In the genomic region with DNA sequence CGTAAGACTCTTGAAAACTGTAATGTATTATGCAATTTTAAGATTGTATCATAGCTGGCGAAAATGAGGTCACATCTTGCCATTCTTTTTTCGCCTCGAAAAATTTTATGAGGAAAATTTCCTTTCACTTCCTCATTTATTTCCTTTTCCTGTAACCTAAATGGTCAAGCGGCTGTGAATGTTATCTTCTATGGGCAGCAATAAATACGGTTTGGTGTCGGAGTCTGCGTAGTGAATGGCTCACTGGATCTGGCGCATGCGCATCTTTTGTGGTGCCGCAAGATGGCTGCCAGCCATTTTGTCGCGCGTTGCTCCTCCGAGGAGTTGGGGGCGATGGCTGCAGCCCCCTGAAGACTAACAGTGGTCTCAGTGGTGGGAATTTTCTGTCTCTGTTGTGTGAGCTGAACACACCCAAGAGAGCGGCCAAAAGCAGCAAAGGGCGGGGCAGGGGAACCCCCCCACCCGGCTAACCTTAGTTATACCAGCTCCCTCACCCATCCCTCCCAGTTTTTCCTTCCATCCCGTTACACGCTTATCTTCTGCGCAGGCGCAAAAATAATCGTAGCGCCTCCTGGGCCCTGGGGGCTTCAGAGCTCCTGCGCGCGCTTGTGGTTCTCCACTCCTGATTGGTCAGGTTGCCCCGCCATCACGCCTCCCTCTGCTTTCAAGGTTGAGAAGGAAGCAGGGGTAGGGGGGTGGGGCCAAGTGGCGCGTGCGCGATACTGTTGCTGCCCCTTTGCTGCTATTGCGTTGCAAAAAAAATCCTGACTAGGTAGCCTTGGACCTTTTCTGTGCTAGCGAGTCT, we compare ENCODE assay signal across 8 cellular contexts. TPM values are rescaled to one million over a fixed set of nuclear protein-coding genes. Genes with fewer than 3 reads are reported as not detected.
DNase-seq lines count a peak whose midpoint lies in the region; ATAC-seq, FAIRE-seq and TF ChIP-seq lines count a peak whose summit lies in the region.

A gene (plus strand): TSS at position 722 of the 805 bp plus-strand sequence. CDS start 568 bp downstream, outside the sequence.

- H3K9ac ChIP-seq in HepG2 (ENCODE audit: insufficient read depth, low read depth, low read length), result peak within 1 kb of the TSS; percentile 98

- DNase-seq in CD1c-positive myeloid dendritic cell (ENCODE audit: extremely low spot score) (peak; percentile 99), NCI-H82 (lab: John Stamatoyannopoulos, UW) (peak; percentile 100), dermis microvascular lymphatic vessel endothelial cell (ENCODE audit: low read depth in 2 of 2) (peak; percentile 98 to 100), HepG2 (ENCODE audit: low spot score) (peak; percentile 99)
- peak; percentile 98 to 99 for DNase-seq in activated CD4-positive, alpha-beta T cell treated with anti-CD3 and anti-CD28 coated beads, Interleukin-2, amount 50 U/mL, for 48 hours
- peak; percentile 97 for DNase-seq in stimulated activated CD4-positive, alpha-beta T cell treated with anti-CD3 and anti-CD28 coated beads, Interleukin-4, amount 100 ng/mL, for 1 hour

- peak; percentile 70 for FAIRE-seq in HepG2 (lab: Jason Lieb, UNC)

- POLR2A ChIA-PET in HepG2 (lab: Yijun Ruan, JAX), result interaction anchor here (0.6 to 3.4 kb wide), 32 partner anchors 8 to 216 kb away, joined by 3 to 27 read pairs (median 6); a partner anchor contains a TSS

- BruUV-seq in HepG2 (replicated peaks; lab: Mats Ljungman, UMichigan), result TSS peak; percentile 81

- no peaks in the 10 kb centered on the region; a peak in 1 of 5 replicates for H3K27me3 ChIP-seq in HepG2 (ENCODE audit: control insufficient read depth in 1 of 2, insufficient read depth in 2 of 2, low read length in 2 of 2)

- H3K4me2 ChIP-seq in HepG2 (ENCODE audit: low read depth, low read length), result peak within 1 kb of the TSS; percentile 94

- intact Hi-C loops in HepG2 (cut with micrococcal nuclease; ENCODE audit: unreplicated experiment), result loop anchor here (2.0 to 5.0 kb wide), 2 partner anchors 47 to 69 kb away; no protein-coding TSS in a partner anchor

- H4K20me1 ChIP-seq in HepG2 (ENCODE audit: insufficient read depth, low read length), result peaks cover 13% of the 10 kb centered on the region; the same call in 1 of the 2 replicates

- no peak for TF ChIP-seq CTCF in HepG2 (CRISPR knock-in tag; IDR thresholded peaks at IDR 0.05)

- H3K36me3 ChIP-seq in HepG2 (replicated peaks in 1 of 2; ENCODE audit: control insufficient read depth in 1 of 2, insufficient read depth in 2 of 2, low read length in 2 of 2), result no peaks in the 10 kb centered on the region

- H3K79me2 ChIP-seq in HepG2 (ENCODE audit: insufficient read depth, low read length), result peaks cover 42% of the 10 kb centered on the region

- H2AFZ ChIP-seq in HepG2 (ENCODE audit: low read length), result no peak within 1 kb of the TSS

- no peak; the same call in 1 of the 2 replicates for TF ChIP-seq RAD21 in HepG2 (CRISPR knock-in tag; IDR thresholded peaks at IDR 0.05)

- H3K4me1 ChIP-seq in HepG2 (ENCODE audit: insufficient read depth, low read length), result peaks cover 36% of the 10 kb centered on the region

- peak within 1 kb of the TSS; percentile 100 for H3K27ac ChIP-seq in HepG2 (ENCODE audit: extremely low read length, insufficient read depth, low read length)

- peak within 1 kb of the TSS; percentile 75 to 97 (median 95) for H3K4me3 ChIP-seq in HepG2 (replicated peaks in 1 of 3; ENCODE audit: insufficient read depth in 1 of 3, low read depth in 2 of 3, low read length in 3 of 3)

- TF ChIP-seq POLR2A in HepG2 (IDR thresholded peaks at IDR 0.05; ENCODE audit: insufficient read depth in 1 of 2, low read depth in 2 of 2, low read length in 2 of 2), result peak; percentile 53 to 76

- ATAC-seq in GM19397 (IDR thresholded peaks at IDR 0.05; ENCODE audit: unreplicated experiment), result peak; percentile 81
- ATAC-seq in HG03571 (IDR thresholded peaks at IDR 0.05; ENCODE audit: unreplicated experiment), result peak; percentile 78
- peak; percentile 95 for ATAC-seq in HepG2

- no peaks in the 10 kb centered on the region for H3K9me3 ChIP-seq in HepG2 (ENCODE audit: low read length)

- WGBS in HepG2 (ENCODE audit: low lambda C conversion rate), result 13% methylated on average over 36 of the region's 36 CpGs

- in situ Hi-C loops in HepG2 (cut with HindIII; ENCODE audit: extremely low pct_ligation_motif_present, low pct_unique_long_range_greater_than_20kb), result loop anchor here (10.0 kb wide), 1 partner anchor 51 kb away; no protein-coding TSS in a partner anchor

- TF ChIP-seq EP300 in HepG2 (IDR thresholded peaks at IDR 0.05; ENCODE audit: low read depth in 2 of 2, low read length in 2 of 2), result no peak
- TF ChIP-seq EP300 in HepG2 (CRISPR knock-in tag; IDR thresholded peaks at IDR 0.05; ENCODE audit: borderline replicate concordance), result no peak

- CTCF ChIA-PET in HepG2 (lab: Yijun Ruan, JAX; ENCODE audit: low intra/inter-chr PET ratio, low total read pairs), result no interaction called here

TF ChIP-seq in HepG2, 621 proteins besides CTCF, POLR2A, EP300 and RAD21 (continues in another document):
- TF ChIP-seq, protein P1, sequence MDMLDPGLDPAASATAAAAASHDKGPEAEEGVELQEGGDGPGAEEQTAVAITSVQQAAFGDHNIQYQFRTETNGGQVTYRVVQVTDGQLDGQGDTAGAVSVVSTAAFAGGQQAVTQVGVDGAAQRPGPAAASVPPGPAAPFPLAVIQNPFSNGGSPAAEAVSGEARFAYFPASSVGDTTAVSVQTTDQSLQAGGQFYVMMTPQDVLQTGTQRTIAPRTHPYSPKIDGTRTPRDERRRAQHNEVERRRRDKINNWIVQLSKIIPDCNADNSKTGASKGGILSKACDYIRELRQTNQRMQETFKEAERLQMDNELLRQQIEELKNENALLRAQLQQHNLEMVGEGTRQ (IDR thresholded peaks at IDR 0.05; ENCODE audit: low read depth, low read length), result no peak
- TF ChIP-seq, protein P1 (CRISPR knock-in tag; IDR thresholded peaks at IDR 0.05; ENCODE audit: borderline replicate concordance), result 0 out of 2 replicates have a peak, but pooled peaks have one; percentile 47
- TF ChIP-seq, protein P2, sequence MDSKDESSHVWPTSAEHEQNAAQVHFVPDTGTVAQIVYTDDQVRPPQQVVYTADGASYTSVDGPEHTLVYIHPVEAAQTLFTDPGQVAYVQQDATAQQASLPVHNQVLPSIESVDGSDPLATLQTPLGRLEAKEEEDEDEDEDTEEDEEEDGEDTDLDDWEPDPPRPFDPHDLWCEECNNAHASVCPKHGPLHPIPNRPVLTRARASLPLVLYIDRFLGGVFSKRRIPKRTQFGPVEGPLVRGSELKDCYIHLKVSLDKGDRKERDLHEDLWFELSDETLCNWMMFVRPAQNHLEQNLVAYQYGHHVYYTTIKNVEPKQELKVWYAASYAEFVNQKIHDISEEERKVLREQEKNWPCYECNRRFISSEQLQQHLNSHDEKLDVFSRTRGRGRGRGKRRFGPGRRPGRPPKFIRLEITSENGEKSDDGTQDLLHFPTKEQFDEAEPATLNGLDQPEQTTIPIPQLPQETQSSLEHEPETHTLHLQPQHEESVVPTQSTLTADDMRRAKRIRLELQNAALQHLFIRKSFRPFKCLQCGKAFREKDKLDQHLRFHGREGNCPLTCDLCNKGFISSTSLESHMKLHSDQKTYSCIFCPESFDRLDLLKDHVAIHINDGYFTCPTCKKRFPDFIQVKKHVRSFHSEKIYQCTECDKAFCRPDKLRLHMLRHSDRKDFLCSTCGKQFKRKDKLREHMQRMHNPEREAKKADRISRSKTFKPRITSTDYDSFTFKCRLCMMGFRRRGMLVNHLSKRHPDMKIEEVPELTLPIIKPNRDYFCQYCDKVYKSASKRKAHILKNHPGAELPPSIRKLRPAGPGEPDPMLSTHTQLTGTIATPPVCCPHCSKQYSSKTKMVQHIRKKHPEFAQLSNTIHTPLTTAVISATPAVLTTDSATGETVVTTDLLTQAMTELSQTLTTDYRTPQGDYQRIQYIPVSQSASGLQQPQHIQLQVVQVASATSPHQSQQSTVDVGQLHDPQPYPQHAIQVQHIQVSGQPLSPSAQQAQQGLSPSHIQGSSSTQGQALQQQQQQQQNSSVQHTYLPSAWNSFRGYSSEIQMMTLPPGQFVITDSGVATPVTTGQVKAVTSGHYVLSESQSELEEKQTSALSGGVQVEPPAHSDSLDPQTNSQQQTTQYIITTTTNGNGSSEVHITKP (CRISPR knock-in tag; IDR thresholded peaks at IDR 0.05; ENCODE audit: low read depth), result no peak; the same call in 1 of the 2 replicates
- TF ChIP-seq BRD4 (CRISPR knock-in tag; IDR thresholded peaks at IDR 0.05) (peak; percentile 87; the same call in 1 of the 2 replicates), U2AF2 (IDR thresholded peaks at IDR 0.05; ENCODE audit: low read depth, low read length) (no peak)

RNA-seq across cellular contexts. Expression of the gene that starts here (rescaled TPM):
- 7.0 and 8.7 TPM in 2 replicates for total RNA-seq in dermis microvascular lymphatic vessel endothelial cell
- 8.0 and 12.2 TPM in 2 replicates for total RNA-seq in HepG2 (2016; rRNA removed; fragmentation: Illumina TruSeq; extraction: Trizol)
- total RNA-seq in HepG2 (2016; cell fraction: cytosol; rRNA removed; fragmentation: Illumina TruSeq; extraction: Trizol; ENCODE audit: low read depth), result 4.7 and 5.9 TPM in 2 replicates
- 7.4 and 10.7 TPM in 2 replicates for total RNA-seq in HepG2 (2016; cell fraction: insoluble cytoplasmic fraction; rRNA removed; fragmentation: Illumina TruSeq; extraction: Trizol)
- 5.9 and 6.6 TPM in 2 replicates for total RNA-seq in HepG2 (2016; cell fraction: membrane; rRNA removed; fragmentation: Illumina TruSeq; extraction: Trizol)
- 14.7 and 15.3 TPM in 2 replicates for total RNA-seq in HepG2 (2016; cell fraction: nucleus; rRNA removed; fragmentation: Illumina TruSeq; extraction: Trizol)
- 8.8 and 8.9 TPM in 2 replicates for polyA plus RNA-seq in HepG2 (2011; rRNA removed)
- polyA plus RNA-seq in HepG2 (2011; cell fraction: cytosol; rRNA removed), result 4.3 and 5.0 TPM in 2 replicates
- polyA plus RNA-seq in HepG2 (2011; cell fraction: nucleus; rRNA removed), result 8.2 and 8.6 TPM in 2 replicates
- polyA plus RNA-seq in HepG2 (2012), result 8.0 and 10.3 TPM in 2 replicates
- 0.62 and 0.84 TPM in 2 replicates for polyA plus RNA-seq in HepG2 (2016; cell fraction: cytosol; fragmentation: Illumina TruSeq; extraction: Trizol; ENCODE audit: low read depth)
- polyA plus RNA-seq in HepG2 (2016; cell fraction: insoluble cytoplasmic fraction; fragmentation: Illumina TruSeq; extraction: Trizol; ENCODE audit: low read depth), result 12.1 and 15.1 TPM in 2 replicates
- 2.4 and 3.2 TPM in 2 replicates for polyA plus RNA-seq in HepG2 (2016; cell fraction: membrane; fragmentation: Illumina TruSeq; extraction: Trizol; ENCODE audit: low read depth)
- polyA plus RNA-seq in HepG2 (2016; cell fraction: nucleus; fragmentation: Illumina TruSeq; extraction: Trizol; ENCODE audit: insufficient read depth, low read depth), result 11.6 and 13.0 TPM in 2 replicates
- polyA minus RNA-seq in HepG2 (2011; rRNA and poly(A)+ RNA removed; ENCODE audit: low replicate concordance), result 10.8 and 24.5 TPM in 2 replicates
- 8.4 and 10.9 TPM in 2 replicates for polyA minus RNA-seq in HepG2 (2011; cell fraction: cytosol; rRNA and poly(A)+ RNA removed)
- 25.5 and 29.1 TPM in 2 replicates for polyA minus RNA-seq in HepG2 (2011; cell fraction: nucleus; rRNA and poly(A)+ RNA removed)

Comparison
In these comparisons a context has a peak if more than half of its experiments do, and no peak if none do; other contexts are left out.
1. Peak in every context shown above with its lines: DNase-seq, ATAC-seq, H3K4me3 ChIP-seq and H3K27ac ChIP-seq.